ENCODE assay signal across 1 cellular context in the genomic region with DNA sequence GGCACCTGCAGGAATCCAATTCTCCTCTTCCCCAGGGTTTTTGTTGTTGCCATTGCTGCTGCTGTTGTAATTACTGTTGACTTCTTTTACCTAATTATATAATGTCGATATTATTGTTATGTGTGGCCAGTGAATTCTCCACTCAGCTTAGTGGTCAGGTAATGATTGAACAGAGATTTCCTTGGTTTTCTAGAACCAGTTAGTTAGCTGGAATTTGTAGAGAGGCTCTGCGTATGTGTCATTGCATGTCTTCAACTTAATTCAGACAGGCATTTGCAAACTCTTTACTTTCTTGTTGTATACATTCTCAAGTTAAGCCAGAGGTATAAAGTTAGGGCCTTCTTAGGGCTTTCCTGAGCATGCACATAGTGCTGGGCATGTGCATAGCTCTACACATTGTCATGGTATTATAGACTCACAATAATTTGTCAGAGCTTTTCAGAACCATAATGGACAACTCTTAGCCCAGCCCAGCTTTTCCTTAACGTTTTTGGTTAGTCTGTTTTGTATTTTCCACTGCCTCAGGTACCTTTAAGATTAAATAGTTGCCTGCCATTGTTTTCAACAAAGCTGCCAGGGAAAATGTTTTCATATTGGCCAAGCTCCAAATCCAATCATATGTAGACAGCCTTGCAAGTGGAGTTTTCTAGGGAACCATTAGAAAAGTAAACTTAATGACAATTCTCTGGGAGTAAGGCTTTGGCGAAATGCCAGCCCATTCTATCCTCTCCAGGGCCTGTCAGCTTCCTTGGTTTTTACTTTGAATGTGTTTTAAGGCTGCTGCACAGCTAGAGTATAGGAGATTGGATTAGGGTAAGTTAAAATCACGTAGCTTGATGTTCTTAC.
TF ChIP-seq lines count a peak whose summit lies in the region.

No MANE protein-coding gene starts in this region.

TF ChIP-seq in IMR-90, 13 proteins besides CTCF, POLR2A, EP300 and RAD21:
- TF ChIP-seq ELK1 (IDR thresholded peaks at IDR 0.05; ENCODE audit: borderline replicate concordance, low read depth, low read length), result no peak
- no peak for TF ChIP-seq SMC3 (IDR thresholded peaks at IDR 0.05; ENCODE audit: low read depth, low read length)
- no peak for TF ChIP-seq RFX5 (IDR thresholded peaks at IDR 0.05; ENCODE audit: low read depth, low read length)
- TF ChIP-seq MAZ (IDR thresholded peaks at IDR 0.05; ENCODE audit: borderline replicate concordance, low read depth, low read length), result no peak
- TF ChIP-seq NFE2L2 (IDR thresholded peaks at IDR 0.05; ENCODE audit: low read depth, low read length), result no peak
- no peak for TF ChIP-seq MXI1 (IDR thresholded peaks at IDR 0.05; ENCODE audit: borderline replicate concordance, low read depth, low read length)
- no peak for TF ChIP-seq CHD1 (IDR thresholded peaks at IDR 0.05; ENCODE audit: low read depth, low read length)
